Comparison of ENCODE assay signal across 1 cellular context in genomic region chr1:67479146-67479891, GRCh38.
TF ChIP-seq lines count a peak whose summit lies in the region.

No MANE protein-coding gene starts in this region.

TF ChIP-seq in K562, 482 proteins besides CTCF, POLR2A, EP300 and RAD21 (continued from another document and continues in another):
- no peak for TF ChIP-seq NR3C1 (CRISPR knock-in tag; IDR thresholded peaks at IDR 0.05)
- TF ChIP-seq PML (IDR thresholded peaks at IDR 0.05; ENCODE audit: low read length), result peak; percentile 78; the same call in 1 of the 2 replicates
- TF ChIP-seq ZNF551 (CRISPR knock-in tag; IDR thresholded peaks at IDR 0.05), result no peak
- no peak for TF ChIP-seq BMI1 (IDR thresholded peaks at IDR 0.05; ENCODE audit: low read length)
- peak; percentile 69 for TF ChIP-seq RAD51 (IDR thresholded peaks at IDR 0.05; ENCODE audit: borderline replicate concordance, low read depth)
- no peak for TF ChIP-seq SRSF7 (optimal IDR thresholded peaks at IDR 0.05; ENCODE audit: low read depth, low read length)
- TF ChIP-seq ZNF695 (CRISPR knock-in tag; IDR thresholded peaks at IDR 0.05), result no peak
- no peak for TF ChIP-seq RFX1 (IDR thresholded peaks at IDR 0.05)
- TF ChIP-seq U2AF1 (optimal IDR thresholded peaks at IDR 0.05; ENCODE audit: low read depth, low read length), result no peak
- TF ChIP-seq TRIM28 (IDR thresholded peaks at IDR 0.05), result 0 out of 2 replicates have a peak, but pooled peaks have one; percentile 30
- peak; percentile 96 for TF ChIP-seq NFIC (IDR thresholded peaks at IDR 0.05)
- TF ChIP-seq ZBTB40 (IDR thresholded peaks at IDR 0.05), result peak; percentile 26; the same call in 1 of the 2 replicates
- TF ChIP-seq ZBTB40 (CRISPR knock-in tag; IDR thresholded peaks at IDR 0.05), result no peak
- TF ChIP-seq PHF8 (IDR thresholded peaks at IDR 0.05; ENCODE audit: borderline replicate concordance, low read length), result 0 out of 2 replicates have a peak, but pooled peaks have one; percentile 4
- no peak for TF ChIP-seq ZBTB43 (CRISPR knock-in tag; IDR thresholded peaks at IDR 0.05)
- peak in 1 of 3 experiments; percentile 6 for TF ChIP-seq YY1 (IDR thresholded peaks at IDR 0.05; ENCODE audit: borderline replicate concordance in 1 of 3, control insufficient read depth in 1 of 3, extremely low read depth in 1 of 3, insufficient read depth in 3 of 3, insufficient read length in 1 of 3, insufficient replicate concordance in 2 of 3, low read depth in 1 of 3, low read length in 2 of 3)
- no peak for TF ChIP-seq XRCC4 (IDR thresholded peaks at IDR 0.05; ENCODE audit: extremely low read depth, insufficient read depth, insufficient read length)
- peak; percentile 72 for TF ChIP-seq MTA2 (IDR thresholded peaks at IDR 0.05; ENCODE audit: low read depth)
- no peak for TF ChIP-seq RUNX1 (IDR thresholded peaks at IDR 0.05; ENCODE audit: low read depth)
- no peak for TF ChIP-seq SIN3B (IDR thresholded peaks at IDR 0.05; ENCODE audit: low read depth)
- no peak for TF ChIP-seq ZBTB12 (CRISPR knock-in tag; IDR thresholded peaks at IDR 0.05)
- TF ChIP-seq ZBTB1 (CRISPR knock-in tag; IDR thresholded peaks at IDR 0.05; ENCODE audit: borderline replicate concordance, low read depth), result no peak
- peak; percentile 96 for TF ChIP-seq NBN (IDR thresholded peaks at IDR 0.05; ENCODE audit: low read depth)
- peak; percentile 61; the same call in 1 of the 2 replicates for TF ChIP-seq ZKSCAN8 (CRISPR knock-in tag; IDR thresholded peaks at IDR 0.05)
- no peak for TF ChIP-seq NR0B1 (IDR thresholded peaks at IDR 0.05; ENCODE audit: partially characterized antibody)
- no peak for TF ChIP-seq GTF2E2 (tag; IDR thresholded peaks at IDR 0.05)
- no peak for TF ChIP-seq ZBTB49 (CRISPR knock-in tag; IDR thresholded peaks at IDR 0.05; ENCODE audit: borderline replicate concordance)
- no peak for TF ChIP-seq KLF10 (CRISPR knock-in tag; IDR thresholded peaks at IDR 0.05)
- no peak for TF ChIP-seq JUN (IDR thresholded peaks at IDR 0.05; ENCODE audit: borderline replicate concordance, low read depth, low read length)
- no peak for TF ChIP-seq JUN (CRISPR knock-in tag; IDR thresholded peaks at IDR 0.05; ENCODE audit: borderline replicate concordance)
- TF ChIP-seq RBFOX2 (IDR thresholded peaks at IDR 0.05; ENCODE audit: low read depth, low read length), result 0 out of 2 replicates have a peak, but pooled peaks have one; percentile 18
- TF ChIP-seq SMAD4 (CRISPR knock-in tag; conservative IDR thresholded peaks at IDR 0.05), result peak; percentile 58; the same call in 1 of the 2 replicates
- no peak for TF ChIP-seq CREB5 (CRISPR knock-in tag; IDR thresholded peaks at IDR 0.05)
- TF ChIP-seq TOE1 (IDR thresholded peaks at IDR 0.05; ENCODE audit: borderline replicate concordance), result peak; percentile 92
- no peak for TF ChIP-seq TOE1 (CRISPR knock-in tag; IDR thresholded peaks at IDR 0.05; ENCODE audit: borderline replicate concordance, low read depth)
- no peak for TF ChIP-seq ZNF354B (CRISPR knock-in tag; IDR thresholded peaks at IDR 0.05)
- no peak for TF ChIP-seq CLOCK (CRISPR knock-in tag; IDR thresholded peaks at IDR 0.05; ENCODE audit: borderline replicate concordance)
- peak; percentile 21; the same call in 1 of the 2 replicates for TF ChIP-seq CC2D1A (IDR thresholded peaks at IDR 0.05)
- no peak for TF ChIP-seq PURB (CRISPR knock-in tag; IDR thresholded peaks at IDR 0.05; ENCODE audit: low read depth)
- TF ChIP-seq CREBBP (IDR thresholded peaks at IDR 0.05; ENCODE audit: low read depth, low read length), result no peak
- 0 out of 2 replicates have a peak, but pooled peaks have one; percentile 69 for TF ChIP-seq MTA3 (IDR thresholded peaks at IDR 0.05; ENCODE audit: borderline replicate concordance)
- TF ChIP-seq MAZ (CRISPR knock-in tag; conservative IDR thresholded peaks at IDR 0.05 in 1 of 2, IDR thresholded peaks at IDR 0.05 in 1 of 2), result peak; percentile 64 to 85; a peak in 3 of 4 replicates
- no peak for TF ChIP-seq FOXK1 (CRISPR knock-in tag; IDR thresholded peaks at IDR 0.05; ENCODE audit: borderline replicate concordance)
